ENCODE assay signal across 3 cellular contexts in the genomic region with DNA sequence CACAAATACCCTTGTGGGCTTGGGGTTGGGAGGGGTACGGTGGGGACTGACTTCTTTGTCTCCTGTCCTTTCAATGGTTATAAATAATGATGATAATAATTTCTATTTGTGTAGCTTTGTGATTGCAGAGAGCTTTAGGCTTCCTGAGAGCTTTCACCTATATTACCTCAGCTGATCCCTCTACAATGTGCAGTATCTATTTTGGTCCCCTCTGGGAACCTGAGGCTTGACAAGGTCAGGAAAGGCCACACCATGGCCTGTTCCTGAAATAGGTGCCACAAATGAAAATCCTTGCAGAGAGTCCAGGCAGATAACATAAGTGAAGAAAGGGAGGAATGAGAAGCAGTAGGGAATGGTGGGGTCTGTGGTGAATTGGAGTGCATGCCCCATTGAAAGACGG. TPM values are rescaled to one million over a fixed set of nuclear protein-coding genes. Genes with fewer than 3 reads are reported as not detected.
"Had no signal": no experiment of that assay in that cellular context is flagged by ENCODE, and none has a peak within 500 bp of the region (broad histone marks: within the 10 kb centered on the region; RNA-seq: fewer than 3 reads in every experiment).

No MANE protein-coding gene starts in this region.

RNA-seq across cellular contexts. Expression of a gene that starts 45.6 kb away (rescaled TPM):
- total RNA-seq: HT-29, HT1080 had no signal
- polyA plus RNA-seq: IgD-negative memory B cell had no signal
